Comparison of ENCODE assay signal across 1 cellular context in the genomic region with DNA sequence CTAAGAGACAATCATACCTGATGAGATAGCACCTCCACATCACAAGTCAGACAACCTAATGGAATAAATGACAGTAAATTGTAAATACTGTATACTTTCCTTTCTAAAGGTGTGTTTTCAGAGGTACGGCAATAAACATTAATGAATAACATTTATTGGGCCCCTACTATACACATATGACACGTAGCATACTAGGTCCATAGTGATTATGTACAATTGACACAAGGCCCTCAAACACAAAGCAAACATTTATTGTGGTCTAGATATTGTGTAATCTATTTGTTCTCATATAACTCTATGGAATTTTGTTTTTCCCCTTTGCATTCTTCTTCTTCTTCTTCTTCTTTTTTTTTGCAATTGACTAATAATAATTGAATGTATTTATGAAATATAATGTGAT.
TF ChIP-seq lines count a peak whose summit lies in the region.

No MANE protein-coding gene starts in this region.

TF ChIP-seq in HepG2, 621 proteins besides CTCF, POLR2A, EP300 and RAD21 (continued from another document):
- TF ChIP-seq, protein P1, sequence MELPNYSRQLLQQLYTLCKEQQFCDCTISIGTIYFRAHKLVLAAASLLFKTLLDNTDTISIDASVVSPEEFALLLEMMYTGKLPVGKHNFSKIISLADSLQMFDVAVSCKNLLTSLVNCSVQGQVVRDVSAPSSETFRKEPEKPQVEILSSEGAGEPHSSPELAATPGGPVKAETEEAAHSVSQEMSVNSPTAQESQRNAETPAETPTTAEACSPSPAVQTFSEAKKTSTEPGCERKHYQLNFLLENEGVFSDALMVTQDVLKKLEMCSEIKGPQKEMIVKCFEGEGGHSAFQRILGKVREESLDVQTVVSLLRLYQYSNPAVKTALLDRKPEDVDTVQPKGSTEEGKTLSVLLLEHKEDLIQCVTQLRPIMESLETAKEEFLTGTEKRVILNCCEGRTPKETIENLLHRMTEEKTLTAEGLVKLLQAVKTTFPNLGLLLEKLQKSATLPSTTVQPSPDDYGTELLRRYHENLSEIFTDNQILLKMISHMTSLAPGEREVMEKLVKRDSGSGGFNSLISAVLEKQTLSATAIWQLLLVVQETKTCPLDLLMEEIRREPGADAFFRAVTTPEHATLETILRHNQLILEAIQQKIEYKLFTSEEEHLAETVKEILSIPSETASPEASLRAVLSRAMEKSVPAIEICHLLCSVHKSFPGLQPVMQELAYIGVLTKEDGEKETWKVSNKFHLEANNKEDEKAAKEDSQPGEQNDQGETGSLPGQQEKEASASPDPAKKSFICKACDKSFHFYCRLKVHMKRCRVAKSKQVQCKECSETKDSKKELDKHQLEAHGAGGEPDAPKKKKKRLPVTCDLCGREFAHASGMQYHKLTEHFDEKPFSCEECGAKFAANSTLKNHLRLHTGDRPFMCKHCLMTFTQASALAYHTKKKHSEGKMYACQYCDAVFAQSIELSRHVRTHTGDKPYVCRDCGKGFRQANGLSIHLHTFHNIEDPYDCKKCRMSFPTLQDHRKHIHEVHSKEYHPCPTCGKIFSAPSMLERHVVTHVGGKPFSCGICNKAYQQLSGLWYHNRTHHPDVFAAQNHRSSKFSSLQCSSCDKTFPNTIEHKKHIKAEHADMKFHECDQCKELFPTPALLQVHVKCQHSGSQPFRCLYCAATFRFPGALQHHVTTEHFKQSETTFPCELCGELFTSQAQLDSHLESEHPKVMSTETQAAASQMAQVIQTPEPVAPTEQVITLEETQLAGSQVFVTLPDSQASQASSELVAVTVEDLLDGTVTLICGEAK (IDR thresholded peaks at IDR 0.05) = no peak
- TF ChIP-seq, protein P1 (CRISPR knock-in tag; IDR thresholded peaks at IDR 0.05) = no peak
- TF ChIP-seq DMTF1 (CRISPR knock-in tag; IDR thresholded peaks at IDR 0.05) (no peak), HHEX (CRISPR knock-in tag; IDR thresholded peaks at IDR 0.05) (no peak), ZNF530 (CRISPR knock-in tag; IDR thresholded peaks at IDR 0.05; ENCODE audit: low read depth) (no peak), CREB1 (IDR thresholded peaks at IDR 0.05) (no peak), CREB1 (CRISPR knock-in tag; IDR thresholded peaks at IDR 0.05) (no peak), ZNF850 (CRISPR knock-in tag; conservative IDR thresholded peaks at IDR 0.05) (no peak), STAG1 (CRISPR knock-in tag; IDR thresholded peaks at IDR 0.05) (no peak), ATRX (CRISPR knock-in tag; IDR thresholded peaks at IDR 0.05; ENCODE audit: borderline replicate concordance) (no peak), ZNF224 (CRISPR knock-in tag; IDR thresholded peaks at IDR 0.05) (no peak)
